In the genomic region with DNA sequence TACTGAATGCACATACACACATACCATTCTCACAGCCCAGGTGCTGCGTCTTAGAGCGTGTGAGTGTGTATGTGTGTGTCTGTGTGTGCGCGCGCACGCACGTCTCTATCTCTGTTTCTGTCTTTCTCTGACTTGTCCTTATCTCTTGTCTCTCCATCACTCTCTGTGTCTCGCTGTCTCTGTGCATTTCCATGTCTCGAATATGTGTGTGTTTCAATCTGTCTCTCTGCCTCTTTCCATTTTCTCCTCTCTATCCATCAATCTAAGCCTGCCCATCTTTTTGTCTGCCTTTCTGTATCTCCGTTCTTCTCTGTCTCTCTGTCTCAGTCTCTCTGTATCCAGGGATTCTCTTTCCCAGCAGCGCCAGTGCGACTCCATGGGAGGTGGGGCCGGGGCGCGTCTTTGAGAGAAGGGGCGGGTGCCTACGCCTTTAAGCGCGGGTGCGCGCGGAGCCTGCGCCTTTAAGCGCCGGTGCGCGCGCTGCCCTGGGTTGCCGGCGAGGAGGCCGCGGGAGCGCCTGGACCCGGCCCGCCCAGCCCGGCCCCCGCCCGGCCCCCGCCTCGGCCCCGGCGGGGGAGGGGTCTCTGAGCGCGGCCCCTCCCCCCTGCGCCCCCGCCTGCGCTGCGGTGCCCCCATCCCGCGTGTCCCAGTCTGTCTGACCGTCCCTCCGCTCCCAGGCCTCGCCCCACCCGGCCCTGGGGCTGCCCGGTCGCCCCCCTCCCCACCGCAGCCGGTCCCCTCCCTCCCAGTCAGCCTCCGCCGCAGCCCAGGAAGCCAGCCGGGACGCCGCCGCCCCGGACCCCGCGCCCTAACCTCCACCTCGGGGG, we compare ENCODE assay signal across 8 cellular contexts. TPM values are rescaled to one million over a fixed set of nuclear protein-coding genes. Genes with fewer than 3 reads are reported as not detected.
A peak's percentile ranks its signal among the peaks of the same experiment; 100 is the strongest.
DNase-seq lines count a peak whose midpoint lies in the region; ATAC-seq and TF ChIP-seq lines count a peak whose summit lies in the region.

A gene with protein sequence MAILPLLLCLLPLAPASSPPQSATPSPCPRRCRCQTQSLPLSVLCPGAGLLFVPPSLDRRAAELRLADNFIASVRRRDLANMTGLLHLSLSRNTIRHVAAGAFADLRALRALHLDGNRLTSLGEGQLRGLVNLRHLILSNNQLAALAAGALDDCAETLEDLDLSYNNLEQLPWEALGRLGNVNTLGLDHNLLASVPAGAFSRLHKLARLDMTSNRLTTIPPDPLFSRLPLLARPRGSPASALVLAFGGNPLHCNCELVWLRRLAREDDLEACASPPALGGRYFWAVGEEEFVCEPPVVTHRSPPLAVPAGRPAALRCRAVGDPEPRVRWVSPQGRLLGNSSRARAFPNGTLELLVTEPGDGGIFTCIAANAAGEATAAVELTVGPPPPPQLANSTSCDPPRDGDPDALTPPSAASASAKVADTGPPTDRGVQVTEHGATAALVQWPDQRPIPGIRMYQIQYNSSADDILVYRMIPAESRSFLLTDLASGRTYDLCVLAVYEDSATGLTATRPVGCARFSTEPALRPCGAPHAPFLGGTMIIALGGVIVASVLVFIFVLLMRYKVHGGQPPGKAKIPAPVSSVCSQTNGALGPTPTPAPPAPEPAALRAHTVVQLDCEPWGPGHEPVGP (plus strand): TSS at position 464 of the 827 bp plus-strand sequence. CDS start 3,052 bp downstream, outside the sequence.

- H3K36me3 ChIP-seq in Peyer's patch, result peaks cover 0 to 13% (median 0%) of the 10 kb centered on the region in 3 donors
- H3K36me3 ChIP-seq in suprapubic skin, result peaks cover 20% of the 10 kb centered on the region

- H3K36me3 Mint-ChIP-seq in CD14-positive monocyte (peaks cover 0 to 2% of the 10 kb centered on the region in 2 donors), IgD-negative memory B cell (no peaks in the 10 kb centered on the region), neural crest cell (ENCODE audit: low read depth) (peaks cover 6% of the 10 kb centered on the region)

- DNase-seq in CD14-positive monocyte (ENCODE audit: low spot score) (no peak), Peyer's patch (peak; percentile 61 to 88 (median 81)), germinal center (ENCODE audit: low spot score) (peak; percentile 24), neural crest cell (ENCODE audit: low read depth, low spot score) (peak; percentile 66), suprapubic skin (ENCODE audit: low spot score in 2 of 2) (peak in 1 of 2 donors; percentile 76)
- DNase-seq in activated naive CD4-positive, alpha-beta T cell treated with Interleukin-2 at 50 U/mL for 16 hours, result peak; percentile 64

- TF ChIP-seq POLR2A in Peyer's patch (IDR thresholded peaks at IDR 0.05), result no peak
- TF ChIP-seq POLR2A in suprapubic skin (IDR thresholded peaks at IDR 0.05), result no peak

- peak within 1 kb of the TSS; percentile 62 to 93 (median 79) for H3K4me3 ChIP-seq in Peyer's patch
- peak within 1 kb of the TSS; percentile 73 for H3K4me3 ChIP-seq in suprapubic skin

- intact Hi-C loops in CD14-positive monocyte (cut with micrococcal nuclease), result no loop called here

- no peak for ATAC-seq in GM18868 (IDR thresholded peaks at IDR 0.05; ENCODE audit: unreplicated experiment)

- H3K4me1 ChIP-seq in Peyer's patch (peaks cover 0 to 34% (median 9%) of the 10 kb centered on the region in 4 donors), suprapubic skin (peaks cover 40% of the 10 kb centered on the region)

- H3K27me3 Mint-ChIP-seq in CD14-positive monocyte (ENCODE audit: low read depth in 3 of 3) (peaks cover 37 to 46% (median 44%) of the 10 kb centered on the region in 3 donors), IgD-negative memory B cell (peaks cover 12% of the 10 kb centered on the region), neural crest cell (ENCODE audit: low read depth) (no peaks in the 10 kb centered on the region)

- WGBS in suprapubic skin, result 2% methylated on average over 22 of the region's 68 CpGs

- H3K27ac Mint-ChIP-seq in CD14-positive monocyte (no peak within 1 kb of the TSS), IgD-negative memory B cell (peak within 1 kb of the TSS; percentile 1 to 22 (median 8)), neural crest cell (ENCODE audit: unreplicated experiment) (peak within 1 kb of the TSS; percentile 57)

- H3K4me3 Mint-ChIP-seq in CD14-positive monocyte (peak within 1 kb of the TSS; percentile 37 to 84), IgD-negative memory B cell (peak within 1 kb of the TSS; percentile 38 to 92 (median 88)), neural crest cell (peak within 1 kb of the TSS; percentile 83)

- no peaks in the 10 kb centered on the region for H3K9me3 Mint-ChIP-seq in CD14-positive monocyte
- H3K9me3 Mint-ChIP-seq in IgD-negative memory B cell, result no peaks in the 10 kb centered on the region
- no peaks in the 10 kb centered on the region for H3K9me3 Mint-ChIP-seq in neural crest cell

- no peaks in the 10 kb centered on the region for H3K9me3 ChIP-seq in Peyer's patch
- H3K9me3 ChIP-seq in suprapubic skin, result no peaks in the 10 kb centered on the region

- no peak for TF ChIP-seq EP300 in suprapubic skin (IDR thresholded peaks at IDR 0.05)

- H3K4me1 Mint-ChIP-seq in CD14-positive monocyte (peaks cover 11% of the 10 kb centered on the region), IgD-negative memory B cell (peaks cover 7 to 30% (median 25%) of the 10 kb centered on the region in 3 donors), neural crest cell (peaks cover 41% of the 10 kb centered on the region)

- H3K27ac ChIP-seq in Peyer's patch (peak within 1 kb of the TSS; percentile 69 to 83 (median 74)), suprapubic skin (peak within 1 kb of the TSS; percentile 63)

- H3K27me3 ChIP-seq in Peyer's patch (no peaks in the 10 kb centered on the region), suprapubic skin (no peaks in the 10 kb centered on the region)

- TF ChIP-seq CTCF in CD14-positive monocyte (IDR thresholded peaks at IDR 0.05), result no peak
- peak in 1 of 6 experiments; percentile 16 for TF ChIP-seq CTCF in Peyer's patch (IDR thresholded peaks at IDR 0.05)
- no peak for TF ChIP-seq CTCF in neural crest cell (conservative IDR thresholded peaks at IDR 0.05)
- no peak for TF ChIP-seq CTCF in suprapubic skin (IDR thresholded peaks at IDR 0.05)

RNA-seq across cellular contexts. Expression of the gene that starts here (rescaled TPM):
- not detected for polyA plus RNA-seq in CD14-positive monocyte
- 0.15 TPM for polyA plus RNA-seq in IgD-negative memory B cell
- 10 to 100 TPM in 3 of 4 donors, 1 to 10 TPM in 1; 8.3 to 34.4 (median 22.1) TPM for total RNA-seq in Peyer's patch
- 33.9 and 36.0 TPM in 2 replicates for total RNA-seq in neural crest cell
- total RNA-seq in suprapubic skin, result 10 to 100 TPM; 10.9 to 18.3 (median 12.8) TPM

Comparison
In these comparisons a context has a peak if more than half of its experiments do, and no peak if none do; other contexts are left out.
1. H3K27ac Mint-ChIP-seq: peak in IgD-negative memory B cell (3 of 3) and neural crest cell (single experiment); none in CD14-positive monocyte (0 of 7).
2. Peak in every context shown above with its lines, with median percentiles within 50 percentile points of each other: H3K4me3 Mint-ChIP-seq.